9 cellular contexts compared by ENCODE assay signal in genomic region chr6:138957484-138957883, GRCh38. TPM values are rescaled to one million over a fixed set of nuclear protein-coding genes. Genes with fewer than 3 reads are reported as not detected.
DNase-seq lines count a peak whose midpoint lies in the region; ATAC-seq, FAIRE-seq and TF ChIP-seq lines count a peak whose summit lies in the region.
"Had no signal": no experiment of that assay in that cellular context is flagged by ENCODE, and none has a peak within 500 bp of the region (broad histone marks: within the 10 kb centered on the region; RNA-seq: fewer than 3 reads in every experiment).

No MANE protein-coding gene starts in this region.

- TF ChIP-seq EP300 in ovary (IDR thresholded peaks at IDR 0.05) = no peak

- ATAC-seq in heart left ventricle (peak in 2 of 4 donors; percentile 54 to 56), Right ventricle myocardium inferior (no peak)
- ATAC-seq in activated T-helper 17 cell treated with anti-CD3 and anti-CD28 coated beads, Interleukin-2, amount 50 U/mL, for 72 hours (replicated peaks) = no peak

- WGBS in heart left ventricle, 4 donors = 8 to 16% (median 10%) methylated on average over 2 of the region's 2 CpGs
- 28 to 30% (median 30%) methylated on average over 2 of the region's 2 CpGs for WGBS in ovary, 3 donors

- H3K9me3 Mint-ChIP-seq in activated T-helper 17 cell treated with anti-CD3 and anti-CD28 coated beads, Interleukin-2, amount 50 U/mL, for 72 hours = peaks cover 5% of the 10 kb centered on the region
- no peaks in the 10 kb centered on the region for H3K9me3 Mint-ChIP-seq in HFFc6

- peaks cover 51% of the 10 kb centered on the region for H3K4me1 Mint-ChIP-seq in activated T-helper 17 cell treated with anti-CD3 and anti-CD28 coated beads, Interleukin-2, amount 50 U/mL, for 72 hours
- H3K4me1 Mint-ChIP-seq in HFFc6 (ENCODE audit: low read depth) = peaks cover 47% of the 10 kb centered on the region

- H3K4me3 Mint-ChIP-seq in activated T-helper 17 cell treated with anti-CD3 and anti-CD28 coated beads, Interleukin-2, amount 50 U/mL, for 72 hours = peak overlapping the region; percentile 49
- no peak overlapping the region for H3K4me3 Mint-ChIP-seq in HFFc6

- TF ChIP-seq POLR2A in heart left ventricle (IDR thresholded peaks at IDR 0.05) = no peak
- no peak for TF ChIP-seq POLR2A in ovary (IDR thresholded peaks at IDR 0.05)

- H3K36me3 Mint-ChIP-seq in activated T-helper 17 cell treated with anti-CD3 and anti-CD28 coated beads, Interleukin-2, amount 50 U/mL, for 72 hours (ENCODE audit: low read depth) = no peaks in the 10 kb centered on the region
- peaks cover 4% of the 10 kb centered on the region; the same call in 1 of the 2 replicates for H3K36me3 Mint-ChIP-seq in HFFc6 (ENCODE audit: low read depth)

- H3K27ac ChIP-seq in heart left ventricle (peak overlapping the region in 8 of 12 donors; percentile 2 to 63 (median 8)), kidney (ENCODE audit: low read depth in 2 of 2, low read length in 2 of 2) (no peak overlapping the region), ovary (no peak overlapping the region)

- FAIRE-seq in kidney (lab: Jason Lieb, UNC) = peak; percentile 67

- no peak for TF ChIP-seq CTCF in heart left ventricle (IDR thresholded peaks at IDR 0.05)
- TF ChIP-seq CTCF in kidney (IDR thresholded peaks at IDR 0.05; ENCODE audit: borderline replicate concordance, extremely low read depth, insufficient read depth) = no peak
- TF ChIP-seq CTCF in HFFc6 (IDR thresholded peaks at IDR 0.05) = no peak
- TF ChIP-seq CTCF in ovary (IDR thresholded peaks at IDR 0.05) = no peak

- intact Hi-C loops in heart left ventricle (cut with DNase I) (no loop called here), Right ventricle myocardium inferior (cut with DNase I) (no loop called here), kidney (cut with DNase I) (no loop called here), ovary (cut with DNase I) (no loop called here)

- no peak overlapping the region for H3K9ac ChIP-seq in kidney (ENCODE audit: low read length in 2 of 2)

- DNase-seq in heart left ventricle (no peak), Right ventricle myocardium inferior (ENCODE audit: missing footprints) (no peak), kidney (no peak), AG20443 (ENCODE audit: low spot score) (no peak), anterior cingulate cortex (lab: John Stamatoyannopoulos, UW) (no peak), HFFc6 (no peak), ovary (no peak)
- DNase-seq: NCI-H146 had no signal

- H3K4me3 ChIP-seq in heart left ventricle (no peak overlapping the region), kidney (ENCODE audit: low read length in 2 of 2) (no peak overlapping the region), ovary (no peak overlapping the region)

- H3K36me3 ChIP-seq in heart left ventricle (no peaks in the 10 kb centered on the region), kidney (ENCODE audit: control insufficient read depth in 1 of 2, insufficient read depth in 2 of 2, low read length in 2 of 2) (no peaks in the 10 kb centered on the region), ovary (no peaks in the 10 kb centered on the region)

- H3K27me3 ChIP-seq in heart left ventricle (no peaks in the 10 kb centered on the region), ovary (no peaks in the 10 kb centered on the region)

- H3K9me3 ChIP-seq in heart left ventricle = no peaks in the 10 kb centered on the region
- no peaks in the 10 kb centered on the region for H3K9me3 ChIP-seq in kidney (ENCODE audit: control insufficient read depth in 1 of 2, low read length in 2 of 2)
- H3K9me3 ChIP-seq in ovary = no peaks in the 10 kb centered on the region

- peak overlapping the region; percentile 28 for H3K27ac Mint-ChIP-seq in activated T-helper 17 cell treated with anti-CD3 and anti-CD28 coated beads, Interleukin-2, amount 50 U/mL, for 72 hours
- no peak overlapping the region for H3K27ac Mint-ChIP-seq in HFFc6

- H3K27me3 Mint-ChIP-seq in activated T-helper 17 cell treated with anti-CD3 and anti-CD28 coated beads, Interleukin-2, amount 50 U/mL, for 72 hours = no peaks in the 10 kb centered on the region
- H3K27me3 Mint-ChIP-seq in HFFc6 (ENCODE audit: insufficient read depth) = no peaks in the 10 kb centered on the region

- H3K4me1 ChIP-seq in heart left ventricle (peaks cover 0 to 57% (median 21%) of the 10 kb centered on the region in 12 donors), kidney (ENCODE audit: control insufficient read depth in 1 of 2, insufficient read depth in 1 of 2, low read depth in 1 of 2, low read length in 2 of 2) (peaks cover 0 to 9% of the 10 kb centered on the region in 2 donors), ovary (ENCODE audit: insufficient read depth) (no peaks in the 10 kb centered on the region)

RNA-seq across cellular contexts. Expression of gene REPS1, which starts 30.6 kb away (rescaled TPM):
- total RNA-seq in heart left ventricle (10 to 100 TPM; 35.2 to 48.2 (median 38.3) TPM), Right ventricle myocardium inferior (31.1 TPM), kidney (37.0 TPM), ovary (10 to 100 TPM; 36.0 to 65.6 (median 44.5) TPM)
- polyA plus RNA-seq in heart left ventricle (10 to 100 TPM; 16.3 to 65.8 TPM), kidney (ENCODE audit: insufficient read depth, low read depth, low replicate concordance) (33.4 TPM), ovary (10 to 100 TPM; 20.4 to 41.0 TPM)
- 10 to 100 TPM; 51.7 to 52.5 TPM for total RNA-seq in activated T-helper 17 cell treated with anti-CD3 and anti-CD28 coated beads, Interleukin-2, amount 50 U/mL, for 72 hours
- 10 to 100 TPM; 21.1 to 29.9 (median 26.2) TPM for total RNA-seq in HFFc6 (2021; fragmentation: NEBNext Ultra II Directional; extraction: Animal tissue kit (Norgen Biotek cat#: 25700))

Comparison
In these comparisons a context has a peak if more than half of its experiments do, and no peak if none do; other contexts are left out.
1. H3K27ac ChIP-seq: peak in heart left ventricle (8 of 12); none in kidney (0 of 2) and ovary (0 of 2).